ENCODE assay signal across 33 cellular contexts in genomic region chr2:146221826-146222225, GRCh38.
"Had no signal": no experiment of that assay in that cellular context is flagged by ENCODE, and none has a peak within 500 bp of the region (broad histone marks: within the 10 kb centered on the region; RNA-seq: fewer than 3 reads in every experiment).

No MANE protein-coding gene starts in this region.

- ATAC-seq: activated CD8-positive, alpha-beta T cell treated with anti-CD3 and anti-CD28 coated beads for 36 hours; activated naive CD4-positive, alpha-beta T cell treated with anti-CD3 and anti-CD28 coated beads, Interleukin-2, amount 50 U/mL, for 72 hours; activated T-cell treated with anti-CD3 and anti-CD28 coated beads, Interleukin-2, amount 50 U/mL, for 4 hours; activated T-cell treated with anti-CD3 and anti-CD28 coated beads, Interleukin-2, amount 50 U/mL, for 72 hours; activated T-helper 17 cell treated with anti-CD3 and anti-CD28 coated beads, Interleukin-2, amount 50 U/mL, for 72 hours; body of pancreas had no signal

- H3K4me3 ChIP-seq: adrenal gland, body of pancreas, breast epithelium had no signal

- H3K4me1 ChIP-seq: adrenal gland, breast epithelium had no signal

- FAIRE-seq: astrocyte had no signal

- H3K27me3 ChIP-seq: adrenal gland, body of pancreas, brain microvascular endothelial cell, breast epithelium had no signal

- DNase-seq: activated B cell treated with CpG ODN at 0.5 μM for 24 hours; activated CD4-positive, alpha-beta memory T cell treated with anti-CD3 and anti-CD28 coated beads for 36 hours; activated CD4-positive, alpha-beta T cell treated with anti-CD3 and anti-CD28 coated beads for 4 hours; activated CD4-positive, alpha-beta T cell treated with anti-CD3 and anti-CD28 coated beads, Interleukin-2, amount 10 ng/mL, durations not matched to agents 24 days and 14 days; activated CD4-positive, alpha-beta T cell treated with anti-CD3 and anti-CD28 coated beads, Interleukin-2, amount 50 U/mL, for 1 hour; activated CD4-positive, alpha-beta T cell treated with anti-CD3 and anti-CD28 coated beads, Interleukin-2, amount 50 U/mL, for 4 hours; activated CD4-positive, CD25-positive, alpha-beta regulatory T cell treated with anti-CD3 and anti-CD28 coated beads, Interleukin-2, amount 50 U/mL, for 72 hours; activated CD8-positive, alpha-beta memory T cell treated with anti-CD3 and anti-CD28 coated beads, Interleukin-2, amount 50 U/mL, for 4 hours; activated CD8-positive, alpha-beta T cell treated with anti-CD3 and anti-CD28 coated beads for 36 hours; activated effector memory CD4-positive, alpha-beta T cell treated with anti-CD3 and anti-CD28 coated beads, Interleukin-2, amount 50 U/mL, for 16 hours; activated gamma-delta T cell treated with Interleukin-2 at 50 U/mL for 16 hours; activated naive CD4-positive, alpha-beta T cell; activated naive CD4-positive, alpha-beta T cell treated with anti-CD3 and anti-CD28 coated beads for 36 hours; activated naive CD4-positive, alpha-beta T cell treated with anti-CD3 and anti-CD28 coated beads, Interleukin-2, amount 50 U/mL, for 16 hours; activated naive CD8-positive, alpha-beta T cell treated with anti-CD3 and anti-CD28 coated beads for 36 hours; activated T-cell treated with anti-CD3 and anti-CD28 coated beads for 4 hours; activated T-cell treated with anti-CD3 and anti-CD28 coated beads, Interleukin-2, amount 50 U/mL, for 1 hour; activated T-cell treated with anti-CD3 and anti-CD28 coated beads, Interleukin-2, amount 50 U/mL, for 4 hours; activated T-cell treated with anti-CD3 and anti-CD28 coated beads, Interleukin-2, amount 50 U/mL, for 72 hours; adrenal gland; amniotic stem cell; aorta; body of pancreas; brain microvascular endothelial cell; central memory CD4-positive, alpha-beta T cell; T-helper 1 cell; T-helper 2 cell; T-helper 9 cell had no signal

- H3K9me3 ChIP-seq: adrenal gland, body of pancreas, breast epithelium had no signal

- H3K36me3 ChIP-seq: adrenal gland, brain microvascular endothelial cell, breast epithelium had no signal

- H3K27ac ChIP-seq: adrenal gland, brain microvascular endothelial cell, breast epithelium, VCaP had no signal
